9 cellular contexts compared by ENCODE assay signal in the genomic region with DNA sequence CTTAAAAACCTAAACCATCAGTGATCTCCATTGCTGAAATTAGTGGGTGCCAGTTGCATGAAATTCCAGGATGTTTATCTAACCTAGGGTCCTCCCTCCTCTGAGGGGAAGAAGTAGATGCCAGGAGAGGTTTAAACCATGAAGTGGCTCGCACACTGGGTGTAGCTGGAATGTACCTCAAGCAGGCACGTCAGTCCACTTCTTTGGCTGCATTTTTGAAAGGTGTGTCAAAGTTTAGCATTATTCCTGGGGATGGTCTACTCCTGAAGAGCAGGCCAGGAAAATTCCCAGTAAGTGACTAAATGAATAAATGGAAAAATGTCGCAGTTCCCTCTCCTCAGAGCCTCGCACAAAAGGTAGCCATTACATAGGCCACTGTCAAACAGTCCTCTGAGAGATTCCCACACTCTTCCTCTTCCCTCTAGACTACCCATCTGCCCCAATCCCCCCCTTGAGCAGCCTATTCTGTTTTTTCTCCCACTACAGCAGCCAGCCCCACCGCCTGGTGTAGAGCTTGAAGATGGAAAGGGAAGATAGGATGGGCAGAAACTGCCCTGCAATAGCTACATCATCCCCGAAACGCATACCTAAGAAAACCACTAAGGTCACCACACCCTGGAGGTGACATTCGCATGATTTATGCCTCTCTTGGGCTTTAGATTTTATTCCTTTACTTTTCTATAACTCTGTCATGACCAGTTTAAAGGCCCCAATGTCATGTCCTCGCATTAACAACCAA. TPM values are rescaled to one million over a fixed set of nuclear protein-coding genes. Genes with fewer than 3 reads are reported as not detected.
DNase-seq lines count a peak whose midpoint lies in the region; ATAC-seq and TF ChIP-seq lines count a peak whose summit lies in the region.
"Had no signal": no experiment of that assay in that cellular context is flagged by ENCODE, and none has a peak within 500 bp of the region (broad histone marks: within the 10 kb centered on the region; RNA-seq: fewer than 3 reads in every experiment).

No MANE protein-coding gene starts in this region.

- TF ChIP-seq CTCF in kidney epithelial cell (IDR thresholded peaks at IDR 0.05; ENCODE audit: insufficient read depth, low read length, poor library complexity, severe bottlenecking) (no peak), tibial artery (IDR thresholded peaks at IDR 0.05) (no peak), thyroid gland (IDR thresholded peaks at IDR 0.05) (no peak)

- H3K4me3 ChIP-seq in kidney epithelial cell (ENCODE audit: low read depth, low read length) (no peak overlapping the region), tibial artery (peak overlapping the region; percentile 87 to 95), thyroid gland (replicated peaks in 1 of 3) (no peak overlapping the region)

- H3K36me3 ChIP-seq in kidney epithelial cell (ENCODE audit: control insufficient read depth, insufficient read depth, low read length), result no peaks in the 10 kb centered on the region
- no peaks in the 10 kb centered on the region for H3K36me3 ChIP-seq in tibial artery
- H3K36me3 ChIP-seq in thyroid gland, result no peaks in the 10 kb centered on the region
- H3K36me3 ChIP-seq: BLaER1 treated with 17β-estradiol and CSF1 and Interleukin-3, amounts not matched to agents 10 nM and 100 nM had no signal

- H3K4me1 Mint-ChIP-seq in activated naive CD4-positive, alpha-beta T cell treated with anti-CD3 and anti-CD28 coated beads, Interleukin-2, amount 10 ng/mL, durations not matched to agents 7 days and 5 days, result peaks cover 38% of the 10 kb centered on the region
- H3K4me1 Mint-ChIP-seq in activated T-helper 17 cell treated with anti-CD3 and anti-CD28 coated beads, Interleukin-2, amount 50 U/mL, for 72 hours, result peaks cover 24% of the 10 kb centered on the region

- no peaks in the 10 kb centered on the region for H3K27me3 ChIP-seq in kidney epithelial cell (ENCODE audit: control insufficient read depth, insufficient read depth, low read length)
- H3K27me3 ChIP-seq in tibial artery, result no peaks in the 10 kb centered on the region
- no peaks in the 10 kb centered on the region for H3K27me3 ChIP-seq in thyroid gland
- H3K27me3 ChIP-seq: BLaER1 treated with 17β-estradiol and CSF1 and Interleukin-3, amounts not matched to agents 10 nM and 100 nM had no signal

- H3K4me1 ChIP-seq in tibial artery (peaks cover 0 to 36% (median 11%) of the 10 kb centered on the region in 4 donors), thyroid gland (peaks cover 12 to 14% of the 10 kb centered on the region in 2 donors)

- H3K9me3 ChIP-seq in tibial artery (no peaks in the 10 kb centered on the region), thyroid gland (no peaks in the 10 kb centered on the region)
- H3K9me3 ChIP-seq: BLaER1 treated with 17β-estradiol and CSF1 and Interleukin-3, amounts not matched to agents 10 nM and 100 nM had no signal

- H3K9me3 Mint-ChIP-seq in activated naive CD4-positive, alpha-beta T cell treated with anti-CD3 and anti-CD28 coated beads, Interleukin-2, amount 10 ng/mL, durations not matched to agents 7 days and 5 days, result no peaks in the 10 kb centered on the region
- H3K9me3 Mint-ChIP-seq in activated naive CD4-positive, alpha-beta T cell treated with anti-CD3 and anti-CD28 coated beads, Interleukin-2, amount 50 U/mL, for 72 hours, result no peaks in the 10 kb centered on the region
- H3K9me3 Mint-ChIP-seq in activated T-helper 17 cell treated with anti-CD3 and anti-CD28 coated beads, Interleukin-2, amount 50 U/mL, for 72 hours, result no peaks in the 10 kb centered on the region

- no peak for TF ChIP-seq POLR2A in thyroid gland (IDR thresholded peaks at IDR 0.05)

- no peak for ATAC-seq in activated naive CD4-positive, alpha-beta T cell treated with anti-CD3 and anti-CD28 coated beads, Interleukin-2, amount 50 U/mL, for 72 hours
- no peak for ATAC-seq in activated T-helper 17 cell treated with anti-CD3 and anti-CD28 coated beads, Interleukin-2, amount 50 U/mL, for 72 hours (replicated peaks)

- intact Hi-C loops in tibial artery (cut with DNase I; ENCODE audit: low total_unique reads) (no loop called here), thyroid gland (cut with DNase I) (no loop called here)

- H3K36me3 Mint-ChIP-seq in activated naive CD4-positive, alpha-beta T cell treated with anti-CD3 and anti-CD28 coated beads, Interleukin-2, amount 10 ng/mL, durations not matched to agents 7 days and 5 days, result peaks cover 8% of the 10 kb centered on the region
- H3K36me3 Mint-ChIP-seq in activated naive CD4-positive, alpha-beta T cell treated with anti-CD3 and anti-CD28 coated beads, Interleukin-2, amount 50 U/mL, for 72 hours, result peaks cover 11% of the 10 kb centered on the region in 2 donors
- H3K36me3 Mint-ChIP-seq in activated T-helper 17 cell treated with anti-CD3 and anti-CD28 coated beads, Interleukin-2, amount 50 U/mL, for 72 hours (ENCODE audit: low read depth), result peaks cover 33% of the 10 kb centered on the region

- CTCF ChIA-PET in activated naive CD4-positive, alpha-beta T cell treated with anti-CD3 and anti-CD28 coated beads, Interleukin-2, amount 10 ng/mL, durations not matched to agents 7 days and 5 days (lab: Charles Lee), result no interaction called here

- 77 to 82% methylated on average over 9 of the region's 9 CpGs for WGBS in thyroid gland, 2 donors

- H3K27me3 Mint-ChIP-seq in activated naive CD4-positive, alpha-beta T cell treated with anti-CD3 and anti-CD28 coated beads, Interleukin-2, amount 10 ng/mL, durations not matched to agents 7 days and 5 days, result peaks cover 10% of the 10 kb centered on the region
- no peaks in the 10 kb centered on the region for H3K27me3 Mint-ChIP-seq in activated T-helper 17 cell treated with anti-CD3 and anti-CD28 coated beads, Interleukin-2, amount 50 U/mL, for 72 hours

- H3K27ac ChIP-seq in tibial artery, result peak overlapping the region; percentile 95
- no peak overlapping the region for H3K27ac ChIP-seq in thyroid gland

- H3K27ac Mint-ChIP-seq in activated naive CD4-positive, alpha-beta T cell treated with anti-CD3 and anti-CD28 coated beads, Interleukin-2, amount 10 ng/mL, durations not matched to agents 7 days and 5 days, result peak overlapping the region; percentile 90
- peak overlapping the region in 1 of 2 donors; percentile 95 for H3K27ac Mint-ChIP-seq in activated naive CD4-positive, alpha-beta T cell treated with anti-CD3 and anti-CD28 coated beads, Interleukin-2, amount 50 U/mL, for 72 hours
- H3K27ac Mint-ChIP-seq in activated T-helper 17 cell treated with anti-CD3 and anti-CD28 coated beads, Interleukin-2, amount 50 U/mL, for 72 hours, result peak overlapping the region; percentile 88

- no peak for DNase-seq in activated naive CD4-positive, alpha-beta T cell treated with anti-CD3 and anti-CD28 coated beads, Interleukin-2, amount 10 ng/mL, durations not matched to agents 7 days and 5 days
- DNase-seq in activated naive CD4-positive, alpha-beta T cell treated with anti-CD3 and anti-CD28 coated beads, Interleukin-2, amount 50 U/mL, for 72 hours (ENCODE audit: low spot score in 2 of 2), result no peak
- peak; percentile 26 for DNase-seq in kidney epithelial cell (ENCODE audit: low read depth)
- no peak for DNase-seq in tibial artery
- DNase-seq in NCI-H2227 (lab: John Stamatoyannopoulos, UW; ENCODE audit: unreplicated experiment), result no peak
- no peak for DNase-seq in thyroid gland
- no peak for DNase-seq in NCI-H1105 treated with DMSO at 0.1 percent for 48 hours (lab: John Stamatoyannopoulos, UW)

- H3K4me3 Mint-ChIP-seq in activated naive CD4-positive, alpha-beta T cell treated with anti-CD3 and anti-CD28 coated beads, Interleukin-2, amount 10 ng/mL, durations not matched to agents 7 days and 5 days, result peak overlapping the region; percentile 89
- peak overlapping the region; percentile 95 for H3K4me3 Mint-ChIP-seq in activated T-helper 17 cell treated with anti-CD3 and anti-CD28 coated beads, Interleukin-2, amount 50 U/mL, for 72 hours

RNA-seq across cellular contexts. Expression of a gene that starts 0.7 kb away (rescaled TPM):
- 10 to 100 TPM; 53.9 to 56.3 TPM for total RNA-seq in activated naive CD4-positive, alpha-beta T cell treated with anti-CD3 and anti-CD28 coated beads, Interleukin-2, amount 50 U/mL, for 72 hours
- total RNA-seq in activated T-helper 17 cell treated with anti-CD3 and anti-CD28 coated beads, Interleukin-2, amount 50 U/mL, for 72 hours, result 10 to 100 TPM; 64.5 to 76.9 TPM
- total RNA-seq in kidney epithelial cell, result 30.7 and 34.5 TPM in 2 replicates
- 10 to 100 TPM; 24.3 to 42.7 (median 30.9) TPM for total RNA-seq in thyroid gland

Comparison
In these comparisons a context has a peak if more than half of its experiments do, and no peak if none do; other contexts are left out.
1. H3K4me3 ChIP-seq: peak in tibial artery (2 of 2); none in kidney epithelial cell (single experiment) and thyroid gland (0 of 3).
2. H3K27ac ChIP-seq: peak in tibial artery (2 of 2); none in thyroid gland (0 of 3).